8 cellular contexts compared by ENCODE assay signal in the genomic region with DNA sequence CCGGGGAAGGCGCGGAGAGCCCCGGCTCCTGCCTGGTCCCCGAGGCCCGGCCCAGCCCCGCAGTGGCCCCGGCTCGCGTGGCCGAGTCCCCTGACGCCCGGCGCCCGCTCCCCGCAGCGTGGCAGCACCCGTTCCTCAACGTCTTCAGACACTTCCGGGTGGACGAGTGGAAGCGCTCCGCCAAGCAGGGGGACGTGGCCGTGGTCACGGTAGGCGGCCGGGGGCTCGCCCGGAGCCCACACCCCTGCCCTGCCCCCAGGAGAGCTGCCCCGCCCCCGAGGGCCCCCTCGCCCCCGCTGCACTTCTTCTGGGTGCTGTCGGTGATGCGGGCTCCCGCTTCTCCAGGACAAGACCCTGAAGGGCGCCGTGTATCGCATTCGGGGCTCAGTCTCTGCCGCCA. TPM values are rescaled to one million over a fixed set of nuclear protein-coding genes. Genes with fewer than 3 reads are reported as not detected.
DNase-seq lines count a peak whose midpoint lies in the region; ATAC-seq and TF ChIP-seq lines count a peak whose summit lies in the region.

No MANE protein-coding gene starts in this region.

- 0 to 4% methylated on average over 17 to 42 of the region's 42 CpGs for WGBS in testis, 2 donors

- H3K4me1 Mint-ChIP-seq in T-helper 1 cell treated with Interleukin-12 subunit alpha and Interleukin-12 subunit beta and Interleukin-4 antibody, amounts not matched to agents 30 μg/mL and 1 μg/mL, for 36 hours (ENCODE audit: low read depth): peaks cover 6% of the 10 kb centered on the region
- H3K4me1 Mint-ChIP-seq in activated T-helper 17 cell treated with anti-CD3 and anti-CD28 coated beads, Interleukin-2, amount 50 U/mL, for 72 hours: peaks cover under 1% of the 10 kb centered on the region

- peak overlapping the region; percentile 71 to 73 for H3K4me3 ChIP-seq in testis

- ATAC-seq in HG03354 (IDR thresholded peaks at IDR 0.05; ENCODE audit: poor library complexity, severe bottlenecking, unreplicated experiment): peak; percentile 13
- ATAC-seq in activated T-helper 17 cell treated with anti-CD3 and anti-CD28 coated beads, Interleukin-2, amount 50 U/mL, for 72 hours (replicated peaks): peak; percentile 27
- ATAC-seq in HG03457 (IDR thresholded peaks at IDR 0.05; ENCODE audit: unreplicated experiment): no peak

- peak overlapping the region; percentile 67 for H3K4me3 Mint-ChIP-seq in T-helper 1 cell treated with Interleukin-12 subunit alpha and Interleukin-12 subunit beta and Interleukin-4 antibody, amounts not matched to agents 30 μg/mL and 1 μg/mL, for 36 hours
- peak overlapping the region; percentile 62 for H3K4me3 Mint-ChIP-seq in activated T-helper 17 cell treated with anti-CD3 and anti-CD28 coated beads, Interleukin-2, amount 50 U/mL, for 72 hours

- no peaks in the 10 kb centered on the region for H3K36me3 ChIP-seq in testis (ENCODE audit: low read depth, missing control alignments)

- no peaks in the 10 kb centered on the region for H3K9me3 Mint-ChIP-seq in T-helper 1 cell treated with Interleukin-12 subunit alpha and Interleukin-12 subunit beta and Interleukin-4 antibody, amounts not matched to agents 30 μg/mL and 1 μg/mL, for 36 hours
- no peaks in the 10 kb centered on the region for H3K9me3 Mint-ChIP-seq in activated T-helper 17 cell treated with anti-CD3 and anti-CD28 coated beads, Interleukin-2, amount 50 U/mL, for 72 hours

- TF ChIP-seq CTCF in testis (IDR thresholded peaks at IDR 0.05): no peak

- no peak overlapping the region for H3K27ac Mint-ChIP-seq in T-helper 1 cell treated with Interleukin-12 subunit alpha and Interleukin-12 subunit beta and Interleukin-4 antibody, amounts not matched to agents 30 μg/mL and 1 μg/mL, for 36 hours
- no peak overlapping the region for H3K27ac Mint-ChIP-seq in activated T-helper 17 cell treated with anti-CD3 and anti-CD28 coated beads, Interleukin-2, amount 50 U/mL, for 72 hours

- TF ChIP-seq POLR2A in testis (IDR thresholded peaks at IDR 0.05): no peak

- intact Hi-C loops in testis (cut with DNase I; ENCODE audit: low total_unique reads): no loop called here

- H3K27ac ChIP-seq in testis: peak overlapping the region in 1 of 2 donors; percentile 89

- H3K9me3 ChIP-seq in testis: no peaks in the 10 kb centered on the region

- H3K36me3 Mint-ChIP-seq in T-helper 1 cell treated with Interleukin-12 subunit alpha and Interleukin-12 subunit beta and Interleukin-4 antibody, amounts not matched to agents 30 μg/mL and 1 μg/mL, for 36 hours (ENCODE audit: low read depth): no peaks in the 10 kb centered on the region
- H3K36me3 Mint-ChIP-seq in activated T-helper 17 cell treated with anti-CD3 and anti-CD28 coated beads, Interleukin-2, amount 50 U/mL, for 72 hours (ENCODE audit: low read depth): no peaks in the 10 kb centered on the region

- DNase-seq in T-helper 1 cell (no peak), iPS-NIHi11 (ENCODE audit: low spot score) (peak; percentile 41), testis (no peak), amygdala (lab: John Stamatoyannopoulos, UW) (no peak)

- H3K27me3 ChIP-seq in testis: no peaks in the 10 kb centered on the region

- H3K27me3 Mint-ChIP-seq in T-helper 1 cell treated with Interleukin-12 subunit alpha and Interleukin-12 subunit beta and Interleukin-4 antibody, amounts not matched to agents 30 μg/mL and 1 μg/mL, for 36 hours (ENCODE audit: low read depth): no peaks in the 10 kb centered on the region
- H3K27me3 Mint-ChIP-seq in activated T-helper 17 cell treated with anti-CD3 and anti-CD28 coated beads, Interleukin-2, amount 50 U/mL, for 72 hours: no peaks in the 10 kb centered on the region

- H3K4me1 ChIP-seq in testis: peaks cover 19% of the 10 kb centered on the region

RNA-seq across cellular contexts. Expression of a gene that starts 0.5 kb away (rescaled TPM):
- total RNA-seq in activated T-helper 17 cell treated with anti-CD3 and anti-CD28 coated beads, Interleukin-2, amount 50 U/mL, for 72 hours: 10 to 100 TPM; 50.7 to 93.9 TPM
- 100 to 1,000 TPM; 155 to 195 TPM for total RNA-seq in testis
- 102 TPM for polyA plus RNA-seq in testis (ENCODE audit: insufficient read depth, low read depth, low replicate concordance)

RNA-seq across cellular contexts. Expression of a gene that starts 8.0 kb away (rescaled TPM):
- total RNA-seq in activated T-helper 17 cell treated with anti-CD3 and anti-CD28 coated beads, Interleukin-2, amount 50 U/mL, for 72 hours: 10 to 100 TPM; 29.2 to 54.5 TPM
- total RNA-seq in testis: 100 to 1,000 TPM in 1 of 2 donors, 10 to 100 TPM in 1; 83.1 to 134 TPM
- 78.2 TPM for polyA plus RNA-seq in testis (ENCODE audit: insufficient read depth, low read depth, low replicate concordance)

RNA-seq across cellular contexts. Expression of a gene that starts 13.5 kb away (rescaled TPM):
- total RNA-seq in activated T-helper 17 cell treated with anti-CD3 and anti-CD28 coated beads, Interleukin-2, amount 50 U/mL, for 72 hours: 100 to 1,000 TPM in 1 of 2 donors, 10 to 100 TPM in 1; 87.4 to 115 TPM
- 100 to 1,000 TPM; 161 to 185 TPM for total RNA-seq in testis
- polyA plus RNA-seq in testis (ENCODE audit: insufficient read depth, low read depth, low replicate concordance): 72.1 TPM

RNA-seq across cellular contexts. Expression of a gene that starts 18.3 kb away (rescaled TPM):
- 100 to 1,000 TPM; 134 to 149 TPM for total RNA-seq in activated T-helper 17 cell treated with anti-CD3 and anti-CD28 coated beads, Interleukin-2, amount 50 U/mL, for 72 hours
- 100 to 1,000 TPM; 157 to 176 TPM for total RNA-seq in testis
- polyA plus RNA-seq in testis (ENCODE audit: insufficient read depth, low read depth, low replicate concordance): 77.7 TPM

RNA-seq across cellular contexts. Expression of a gene that starts 18.9 kb away (rescaled TPM):
- total RNA-seq in activated T-helper 17 cell treated with anti-CD3 and anti-CD28 coated beads, Interleukin-2, amount 50 U/mL, for 72 hours: under 1 TPM; 0.45 to 0.53 TPM
- total RNA-seq in testis: 10 to 100 TPM in 1 of 2 donors, 1 to 10 TPM in 1; 3.5 to 10.5 TPM
- polyA plus RNA-seq in testis (ENCODE audit: insufficient read depth, low read depth, low replicate concordance): 1.1 TPM
